Comparison of ENCODE assay signal across 8 cellular contexts in the genomic region with DNA sequence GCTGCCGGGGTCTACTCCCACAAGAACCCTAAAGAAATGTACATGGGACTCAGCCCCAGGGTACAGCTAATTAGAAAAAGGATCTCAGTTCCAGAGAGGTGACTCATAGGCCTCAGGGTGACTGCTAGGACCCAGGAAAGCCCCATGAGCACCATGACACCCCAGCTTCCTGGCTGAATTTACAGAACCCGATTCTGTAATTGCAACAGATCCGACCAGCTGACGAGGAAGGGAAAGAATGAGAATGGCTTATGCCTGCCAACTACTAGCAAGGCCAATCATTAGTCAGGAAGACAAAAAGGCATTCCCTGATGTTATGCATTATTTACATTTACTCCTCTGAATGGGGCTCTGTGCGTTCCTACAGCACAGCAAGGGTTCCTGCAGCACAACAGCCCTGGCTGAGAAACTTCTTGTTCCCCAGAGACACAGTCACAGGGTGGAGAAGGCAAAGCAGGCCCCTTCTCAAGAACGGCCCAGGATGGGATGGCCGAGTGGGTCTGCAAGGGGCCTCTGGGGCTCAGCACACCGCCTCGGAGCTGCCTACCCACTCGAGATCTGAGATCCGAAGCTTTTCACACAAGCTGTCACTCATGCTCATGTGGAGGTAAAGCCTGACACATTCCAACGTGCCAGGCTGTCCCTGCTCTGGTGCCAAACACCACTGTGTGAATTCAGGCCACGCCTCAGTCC. TPM values are rescaled to one million over a fixed set of nuclear protein-coding genes. Genes with fewer than 3 reads are reported as not detected.
DNase-seq lines count a peak whose midpoint lies in the region; ATAC-seq and TF ChIP-seq lines count a peak whose summit lies in the region.

No MANE protein-coding gene starts in this region.

- H3K36me3 Mint-ChIP-seq in activated T-helper 2 cell treated with anti-CD3 and anti-CD28 coated beads, Interferon-gamma antibody, Interleukin-2, Interleukin-4, amounts not matched to agents 10 μg/mL and 5 μg/mL and 100 μg/mL, durations not matched to agents 14 hours and 24 hours and 36 hours (ENCODE audit: low read depth), result peaks cover 58% of the 10 kb centered on the region

- no peak overlapping the region for H2AFZ ChIP-seq in PC-3 (ENCODE audit: low read length)

- H3F3A ChIP-seq in PC-3 (ENCODE audit: low read length, unreplicated experiment), result no peaks in the 10 kb centered on the region

- DNase-seq in PC-3 (peak; percentile 95), right cardiac atrium (no peak), left lobe of liver (ENCODE audit: low spot score) (no peak)
- peak; percentile 58 for DNase-seq in activated T-helper 2 cell treated with anti-CD3 and anti-CD28 coated beads, Interferon-gamma antibody, Interleukin-2, Interleukin-4, amounts not matched to agents 10 μg/mL and 5 μg/mL and 100 μg/mL, durations not matched to agents 14 hours and 24 hours and 36 hours (ENCODE audit: low spot score)
- peak; percentile 81 for DNase-seq in stimulated activated CD4-positive, alpha-beta T cell treated with anti-CD3 and anti-CD28 coated beads, Interleukin-1b, Interleukin-23, amount 100 ng/mL, for 48 hours

- H3K9me3 ChIP-seq in PC-3 (ENCODE audit: low read length) (no peaks in the 10 kb centered on the region), right cardiac atrium (ENCODE audit: control insufficient read depth, low read length) (no peaks in the 10 kb centered on the region)

- TF ChIP-seq CTCF in C4-2B (conservative IDR thresholded peaks at IDR 0.05) (no peak), PC-3 (conservative IDR thresholded peaks at IDR 0.05; ENCODE audit: low read depth, low read length) (no peak)

- H3K9me2 ChIP-seq in PC-3 (replicated peaks; ENCODE audit: low read length), result no peaks in the 10 kb centered on the region

- H3K79me2 ChIP-seq in PC-3 (ENCODE audit: low read length), result no peaks in the 10 kb centered on the region

- intact Hi-C loops in PC-3 (cut with micrococcal nuclease), result no loop called here
- intact Hi-C loops in activated T-helper 2 cell treated with anti-CD3 and anti-CD28 coated beads, Interferon-gamma antibody, Interleukin-2, Interleukin-4, amounts not matched to agents 10 μg/mL and 5 μg/mL and 100 μg/mL, durations not matched to agents 14 hours and 24 hours and 36 hours (cut with micrococcal nuclease), result loop anchor here (2.0 kb wide), 2 partner anchors 14 to 186 kb away; no protein-coding TSS in a partner anchor
- intact Hi-C loops in right cardiac atrium (cut with DNase I), result no loop called here

- H4K20me1 ChIP-seq in PC-3 (ENCODE audit: low read length), result no peaks in the 10 kb centered on the region

- POLR2A ChIA-PET in PC-3 (lab: Charles Lee; ENCODE audit: unreplicated experiment), result interaction anchor here (0.6 kb wide), 2 partner anchors 22 to 66 kb away, joined by 3 to 4 read pairs; no protein-coding TSS in a partner anchor

- H3K4me1 Mint-ChIP-seq in activated T-helper 2 cell treated with anti-CD3 and anti-CD28 coated beads, Interferon-gamma antibody, Interleukin-2, Interleukin-4, amounts not matched to agents 10 μg/mL and 5 μg/mL and 100 μg/mL, durations not matched to agents 14 hours and 24 hours and 36 hours (ENCODE audit: low read depth), result peaks cover 57% of the 10 kb centered on the region

- no peaks in the 10 kb centered on the region for H3K27me3 Mint-ChIP-seq in activated T-helper 2 cell treated with anti-CD3 and anti-CD28 coated beads, Interferon-gamma antibody, Interleukin-2, Interleukin-4, amounts not matched to agents 10 μg/mL and 5 μg/mL and 100 μg/mL, durations not matched to agents 14 hours and 24 hours and 36 hours (ENCODE audit: low read depth)

- H3K36me3 ChIP-seq in PC-3 (ENCODE audit: low read depth, low read length), result 0 out of 2 replicates have a peak, but pooled peaks cover 10% of the 10 kb centered on the region

- CTCF ChIA-PET in PC-3 (lab: Charles Lee), result no interaction called here

- ATAC-seq in GM21786 (IDR thresholded peaks at IDR 0.05; ENCODE audit: unreplicated experiment) (peak; percentile 78), PC-3 (peak; percentile 80), right cardiac atrium (peak; percentile 56), left lobe of liver (no peak), GM19397 (IDR thresholded peaks at IDR 0.05; ENCODE audit: unreplicated experiment) (no peak)

- H3K9ac ChIP-seq in PC-3 (ENCODE audit: low read length), result peak overlapping the region; percentile 65

- H3K27me3 ChIP-seq in PC-3 (ENCODE audit: low read length) (no peaks in the 10 kb centered on the region), right cardiac atrium (ENCODE audit: control insufficient read depth, insufficient read depth) (no peaks in the 10 kb centered on the region)

- H3K4me2 ChIP-seq in PC-3 (ENCODE audit: low read length), result peak overlapping the region; percentile 70

- H3K4me3 ChIP-seq in PC-3 (ENCODE audit: low read length), result no peak overlapping the region; the same call in 1 of the 2 replicates
- H3K4me3 ChIP-seq in right cardiac atrium (ENCODE audit: low read length), result no peak overlapping the region

- H3K27ac ChIP-seq in C4-2B, result peak overlapping the region; percentile 20; the same call in 1 of the 2 replicates
- H3K27ac ChIP-seq in PC-3 (ENCODE audit: low read length), result peak overlapping the region; percentile 90
- H3K27ac ChIP-seq in right cardiac atrium (ENCODE audit: low read length), result no peak overlapping the region

- H3K9me3 Mint-ChIP-seq in activated T-helper 2 cell treated with anti-CD3 and anti-CD28 coated beads, Interferon-gamma antibody, Interleukin-2, Interleukin-4, amounts not matched to agents 10 μg/mL and 5 μg/mL and 100 μg/mL, durations not matched to agents 14 hours and 24 hours and 36 hours, result no peaks in the 10 kb centered on the region

- no TSS peak for BruUV-seq in PC-3 (replicated peaks; lab: Mats Ljungman, UMichigan)

- H3K4me3 Mint-ChIP-seq in activated T-helper 2 cell treated with anti-CD3 and anti-CD28 coated beads, Interferon-gamma antibody, Interleukin-2, Interleukin-4, amounts not matched to agents 10 μg/mL and 5 μg/mL and 100 μg/mL, durations not matched to agents 14 hours and 24 hours and 36 hours (ENCODE audit: low read depth), result peak overlapping the region; percentile 51

- 41% methylated on average over 13 of the region's 13 CpGs for WGBS in right cardiac atrium

- peak overlapping the region; percentile 93 for H3K27ac Mint-ChIP-seq in activated T-helper 2 cell treated with anti-CD3 and anti-CD28 coated beads, Interferon-gamma antibody, Interleukin-2, Interleukin-4, amounts not matched to agents 10 μg/mL and 5 μg/mL and 100 μg/mL, durations not matched to agents 14 hours and 24 hours and 36 hours

- peaks cover 39% of the 10 kb centered on the region for H3K4me1 ChIP-seq in PC-3 (ENCODE audit: insufficient read depth, low read length)
- peaks cover 6% of the 10 kb centered on the region for H3K4me1 ChIP-seq in right cardiac atrium (ENCODE audit: control insufficient read depth, insufficient read depth, low read length)

RNA-seq across cellular contexts. Expression of a gene that starts 27.2 kb away (rescaled TPM):
- total RNA-seq in PC-3 (2014; rRNA removed) (6.9 TPM in 2 replicates), right cardiac atrium (under 1 TPM in 1 of 4 donors, not detected in 3; 0.56 TPM), left lobe of liver (0.18 TPM)
- total RNA-seq in activated T-helper 2 cell treated with anti-CD3 and anti-CD28 coated beads, Interferon-gamma antibody, Interleukin-2, Interleukin-4, amounts not matched to agents 10 μg/mL and 5 μg/mL and 100 μg/mL, durations not matched to agents 14 hours and 24 hours and 36 hours, result 23.4 and 24.8 TPM in 2 replicates
- 0.36 TPM for polyA plus RNA-seq in right cardiac atrium

RNA-seq across cellular contexts. Expression of a gene that starts 36.7 kb away (rescaled TPM):
- total RNA-seq in PC-3 (2014; rRNA removed) (26.6 and 31.0 TPM in 2 replicates), right cardiac atrium (1 to 10 TPM in 2 of 4 donors, under 1 TPM in 2; 0.57 to 3.0 (median 1.2) TPM), left lobe of liver (1.3 TPM)
- 28.9 and 29.8 TPM in 2 replicates for total RNA-seq in activated T-helper 2 cell treated with anti-CD3 and anti-CD28 coated beads, Interferon-gamma antibody, Interleukin-2, Interleukin-4, amounts not matched to agents 10 μg/mL and 5 μg/mL and 100 μg/mL, durations not matched to agents 14 hours and 24 hours and 36 hours
- 1.1 TPM for polyA plus RNA-seq in right cardiac atrium

RNA-seq across cellular contexts. Expression of a gene that starts 52.2 kb away (rescaled TPM):
- total RNA-seq in PC-3 (2014; rRNA removed) (6.3 and 11.1 TPM in 2 replicates), right cardiac atrium (1 to 10 TPM; 3.1 to 6.3 (median 5.3) TPM), left lobe of liver (3.7 TPM)
- total RNA-seq in activated T-helper 2 cell treated with anti-CD3 and anti-CD28 coated beads, Interferon-gamma antibody, Interleukin-2, Interleukin-4, amounts not matched to agents 10 μg/mL and 5 μg/mL and 100 μg/mL, durations not matched to agents 14 hours and 24 hours and 36 hours, result 66.0 and 67.5 TPM in 2 replicates
- polyA plus RNA-seq in right cardiac atrium, result 2.3 TPM

RNA-seq across cellular contexts. Expression of a gene that starts 53.2 kb away (rescaled TPM):
- total RNA-seq in PC-3 (2014; rRNA removed), result 2.0 and 2.5 TPM in 2 replicates
- 0.14 and 0.21 TPM in 2 replicates for total RNA-seq in activated T-helper 2 cell treated with anti-CD3 and anti-CD28 coated beads, Interferon-gamma antibody, Interleukin-2, Interleukin-4, amounts not matched to agents 10 μg/mL and 5 μg/mL and 100 μg/mL, durations not matched to agents 14 hours and 24 hours and 36 hours
- under 1 TPM; 0.08 to 0.39 (median 0.22) TPM for total RNA-seq in right cardiac atrium
- 0.05 TPM for polyA plus RNA-seq in right cardiac atrium
- total RNA-seq in left lobe of liver, result 0.10 TPM

Comparison
In these comparisons a context has a peak if more than half of its experiments do, and no peak if none do; other contexts are left out.
1. ATAC-seq: peak in GM21786 (single experiment), PC-3 (single experiment) and right cardiac atrium (2 of 2); none in left lobe of liver (single experiment) and GM19397 (single experiment).
2. DNase-seq: peak in PC-3 (single experiment), activated T-helper 2 cell treated with anti-CD3 and anti-CD28 coated beads, Interferon-gamma antibody, Interleukin-2, Interleukin-4, amounts not matched to agents 10 μg/mL and 5 μg/mL and 100 μg/mL, durations not matched to agents 14 hours and 24 hours and 36 hours (single experiment) and stimulated activated CD4-positive, alpha-beta T cell treated with anti-CD3 and anti-CD28 coated beads, Interleukin-1b, Interleukin-23, amount 100 ng/mL, for 48 hours (single experiment); none in right cardiac atrium (0 of 3) and left lobe of liver (single experiment).